ENCODE assay signal across 23 cellular contexts in genomic region chr14:30751646-30752416, GRCh38.
DNase-seq lines count a peak whose midpoint lies in the region; ATAC-seq and FAIRE-seq lines count a peak whose summit lies in the region.
"Had no signal": no experiment of that assay in that cellular context is flagged by ENCODE, and none has a peak within 500 bp of the region (broad histone marks: within the 10 kb centered on the region; RNA-seq: fewer than 3 reads in every experiment).

No MANE protein-coding gene starts in this region.

- no peaks in the 10 kb centered on the region for H3K9me3 ChIP-seq in SJCRH30 (replicated peaks)
- H3K9me3 ChIP-seq: BLaER1 treated with 17β-estradiol and CSF1 and Interleukin-3, amounts not matched to agents 10 nM and 100 nM; esophagus muscularis mucosa; prostate gland; suprapubic skin had no signal

- H3K27me3 Mint-ChIP-seq in activated CD8-positive, alpha-beta memory T cell treated with anti-CD3 and anti-CD28 coated beads, Interleukin-2, amount 10 ng/mL, durations not matched to agents 7 days and 5 days = peaks cover 11% of the 10 kb centered on the region

- H3K4me1 Mint-ChIP-seq in activated CD8-positive, alpha-beta memory T cell treated with anti-CD3 and anti-CD28 coated beads, Interleukin-2, amount 10 ng/mL, durations not matched to agents 7 days and 5 days = peaks cover 2% of the 10 kb centered on the region
- H3K4me1 Mint-ChIP-seq: naive thymus-derived CD4-positive, alpha-beta T cell had no signal

- no peaks in the 10 kb centered on the region for H3K4me1 ChIP-seq in SJCRH30
- H3K4me1 ChIP-seq: esophagus muscularis mucosa, prostate gland, suprapubic skin had no signal

- ATAC-seq in activated CD8-positive, alpha-beta memory T cell treated with anti-CD3 and anti-CD28 coated beads, Interleukin-2, amount 10 ng/mL, durations not matched to agents 7 days and 5 days = no peak
- ATAC-seq: left cardiac atrium; naive thymus-derived CD4-positive, alpha-beta T cell; Right ventricle myocardium inferior had no signal

- no peak overlapping the region for H3K27ac ChIP-seq in SJCRH30
- H3K27ac ChIP-seq: BLaER1 treated with 17β-estradiol and CSF1 and Interleukin-3, amounts not matched to agents 10 nM and 100 nM; esophagus muscularis mucosa; GM23248; prostate gland; suprapubic skin had no signal

- FAIRE-seq in HTR-8/SVneo (lab: Jason Lieb, UNC) = peak; percentile 92
- FAIRE-seq: GM18507 had no signal

- no peak overlapping the region for H3K4me3 Mint-ChIP-seq in activated CD8-positive, alpha-beta memory T cell treated with anti-CD3 and anti-CD28 coated beads, Interleukin-2, amount 10 ng/mL, durations not matched to agents 7 days and 5 days
- H3K4me3 Mint-ChIP-seq: activated CD4-positive, alpha-beta memory T cell treated with anti-CD3 and anti-CD28 coated beads, Interleukin-2, amount 10 ng/mL, durations not matched to agents 7 days and 5 days; naive thymus-derived CD4-positive, alpha-beta T cell had no signal

- no peaks in the 10 kb centered on the region for H3K27me3 ChIP-seq in SJCRH30
- H3K27me3 ChIP-seq: BLaER1 treated with 17β-estradiol and CSF1 and Interleukin-3, amounts not matched to agents 10 nM and 100 nM; esophagus muscularis mucosa; suprapubic skin had no signal

- no peak overlapping the region for H3K4me3 ChIP-seq in SJCRH30
- H3K4me3 ChIP-seq: BLaER1 treated with 17β-estradiol and CSF1 and Interleukin-3, amounts not matched to agents 10 nM and 100 nM; esophagus muscularis mucosa; GM23248; prostate gland; suprapubic skin had no signal

- no peaks in the 10 kb centered on the region for H3K9me3 Mint-ChIP-seq in activated CD8-positive, alpha-beta memory T cell treated with anti-CD3 and anti-CD28 coated beads, Interleukin-2, amount 10 ng/mL, durations not matched to agents 7 days and 5 days (ENCODE audit: low read depth)
- H3K9me3 Mint-ChIP-seq: activated CD4-positive, alpha-beta memory T cell treated with anti-CD3 and anti-CD28 coated beads, Interleukin-2, amount 10 ng/mL, durations not matched to agents 7 days and 5 days; activated T-helper 2 cell treated with anti-CD3 and anti-CD28 coated beads, Interferon-gamma antibody, Interleukin-2, Interleukin-4, amounts not matched to agents 10 μg/mL and 5 μg/mL and 100 μg/mL, durations not matched to agents 14 hours and 24 hours and 36 hours; naive thymus-derived CD4-positive, alpha-beta T cell had no signal

- CTCF ChIA-PET in activated CD8-positive, alpha-beta memory T cell treated with anti-CD3 and anti-CD28 coated beads, Interleukin-2, amount 10 ng/mL, durations not matched to agents 7 days and 5 days (lab: Charles Lee) = no interaction called here

- peak; percentile 9 for DNase-seq in stimulated activated CD4-positive, alpha-beta T cell treated with anti-CD3 and anti-CD28 coated beads, Interleukin-15, amount 100 ng/mL, for 24 hours
- no peak for DNase-seq in stimulated activated CD4-positive, alpha-beta T cell treated with anti-CD3 and anti-CD28 coated beads, Interleukin-2, amount 100 ng/mL, for 24 hours
- DNase-seq in HTR-8/SVneo (ENCODE audit: insufficient read length, low spot score) = peak; percentile 42
- DNase-seq in cerebellar cortex (ENCODE audit: low spot score) = peak; percentile 5
- no peak for DNase-seq in SJCRH30
- no peak for DNase-seq in stimulated activated CD4-positive, alpha-beta T cell treated with anti-CD3 and anti-CD28 coated beads, Interleukin-4, amount 100 ng/mL, for 1 hour
- no peak for DNase-seq in activated CD8-positive, alpha-beta memory T cell treated with anti-CD3 and anti-CD28 coated beads, Interleukin-2, amount 10 ng/mL, durations not matched to agents 7 days and 5 days
- DNase-seq: activated CD4-positive, alpha-beta memory T cell treated with anti-CD3 and anti-CD28 coated beads, Interleukin-2, amount 10 ng/mL, durations not matched to agents 7 days and 5 days; EL; GM23248; IMR-90; left cardiac atrium; NCI-H1436 treated with DMSO at 0.1 percent for 48 hours; NCI-H526 treated with DMSO at 0.1 percent for 48 hours; T1000 had no signal

- H3K27ac Mint-ChIP-seq in activated CD8-positive, alpha-beta memory T cell treated with anti-CD3 and anti-CD28 coated beads, Interleukin-2, amount 10 ng/mL, durations not matched to agents 7 days and 5 days = no peak overlapping the region
- H3K27ac Mint-ChIP-seq: activated CD4-positive, alpha-beta memory T cell treated with anti-CD3 and anti-CD28 coated beads, Interleukin-2, amount 10 ng/mL, durations not matched to agents 7 days and 5 days; activated T-helper 2 cell treated with anti-CD3 and anti-CD28 coated beads, Interferon-gamma antibody, Interleukin-2, Interleukin-4, amounts not matched to agents 10 μg/mL and 5 μg/mL and 100 μg/mL, durations not matched to agents 14 hours and 24 hours and 36 hours; naive thymus-derived CD4-positive, alpha-beta T cell had no signal

- H3K36me3 ChIP-seq in SJCRH30 = no peaks in the 10 kb centered on the region
- H3K36me3 ChIP-seq: BLaER1 treated with 17β-estradiol and CSF1 and Interleukin-3, amounts not matched to agents 10 nM and 100 nM; esophagus muscularis mucosa; prostate gland; suprapubic skin had no signal

- H3K36me3 Mint-ChIP-seq in activated CD8-positive, alpha-beta memory T cell treated with anti-CD3 and anti-CD28 coated beads, Interleukin-2, amount 10 ng/mL, durations not matched to agents 7 days and 5 days = no peaks in the 10 kb centered on the region
- H3K36me3 Mint-ChIP-seq: naive thymus-derived CD4-positive, alpha-beta T cell had no signal

Comparison
In these comparisons a context has a peak if more than half of its experiments do, and no peak if none do; other contexts are left out.
1. DNase-seq: peak in stimulated activated CD4-positive, alpha-beta T cell treated with anti-CD3 and anti-CD28 coated beads, Interleukin-15, amount 100 ng/mL, for 24 hours (single experiment), HTR-8/SVneo (single experiment) and cerebellar cortex (single experiment); none in stimulated activated CD4-positive, alpha-beta T cell treated with anti-CD3 and anti-CD28 coated beads, Interleukin-2, amount 100 ng/mL, for 24 hours (0 of 2), SJCRH30 (0 of 2), stimulated activated CD4-positive, alpha-beta T cell treated with anti-CD3 and anti-CD28 coated beads, Interleukin-4, amount 100 ng/mL, for 1 hour (single experiment) and activated CD8-positive, alpha-beta memory T cell treated with anti-CD3 and anti-CD28 coated beads, Interleukin-2, amount 10 ng/mL, durations not matched to agents 7 days and 5 days (single experiment).